9 cellular contexts compared by ENCODE assay signal in the genomic region with DNA sequence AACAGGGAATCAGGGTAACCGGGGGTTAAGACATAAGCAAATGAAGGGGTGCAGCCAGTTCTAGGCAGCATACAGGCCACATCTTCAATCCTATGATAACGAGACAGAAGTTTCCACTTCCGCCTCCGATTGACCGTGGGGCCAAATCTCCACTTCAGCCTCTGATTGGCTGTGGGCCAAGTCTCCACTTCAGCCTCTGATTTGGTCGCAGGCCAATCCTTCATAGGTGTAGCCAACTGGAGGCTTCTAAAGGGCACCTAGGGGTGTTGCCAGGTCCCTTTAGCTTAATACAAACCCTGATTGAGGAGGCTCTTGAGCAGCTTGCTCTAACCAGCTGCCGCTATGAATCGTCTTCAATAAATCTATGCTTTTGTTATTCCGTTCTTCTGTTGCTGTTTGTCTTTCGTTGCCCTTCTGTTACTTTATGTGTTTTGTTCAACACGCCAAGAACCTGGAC. TPM values are rescaled to one million over a fixed set of nuclear protein-coding genes. Genes with fewer than 3 reads are reported as not detected.
DNase-seq lines count a peak whose midpoint lies in the region; ATAC-seq and FAIRE-seq lines count a peak whose summit lies in the region.
"Had no signal": no experiment of that assay in that cellular context is flagged by ENCODE, and none has a peak within 500 bp of the region (broad histone marks: within the 10 kb centered on the region; RNA-seq: fewer than 3 reads in every experiment).

No MANE protein-coding gene starts in this region.

- no peak for ATAC-seq in HG03571 (IDR thresholded peaks at IDR 0.05; ENCODE audit: unreplicated experiment)
- no peak for ATAC-seq in HG03378 (IDR thresholded peaks at IDR 0.05; ENCODE audit: unreplicated experiment)

- H3K9ac ChIP-seq in HUES48 (ENCODE audit: low read depth, low read length) = peak overlapping the region; percentile 26; the same call in 1 of the 2 replicates

- H3K36me3 ChIP-seq in HUES48 (ENCODE audit: control insufficient read depth, insufficient read depth, low read length) (peaks cover 13% of the 10 kb centered on the region), SJCRH30 (peaks cover 8% of the 10 kb centered on the region)

- peak overlapping the region; percentile 46 for H3K4me3 ChIP-seq in HUES48 (ENCODE audit: low read depth, low read length)
- peak overlapping the region; percentile 47 for H3K4me3 ChIP-seq in SJCRH30

- FAIRE-seq in GM18507 (lab: Jason Lieb, UNC) (peak; percentile 33), urothelium cell line (lab: Jason Lieb, UNC) (no peak)

- no peak for DNase-seq in GM18507 (ENCODE audit: extremely low spot score, insufficient read length, low read depth)
- DNase-seq in SJCRH30 = peak; percentile 95 to 99
- DNase-seq in islet precursor cell = peak; percentile 93
- no peak for DNase-seq in urothelium cell line (ENCODE audit: low spot score)
- no peak for DNase-seq in NCI-H1048 (lab: John Stamatoyannopoulos, UW)

- H3K27ac ChIP-seq in HUES48 (ENCODE audit: low read depth, low read length) (peak overlapping the region; percentile 35), SJCRH30 (no peak overlapping the region)

- peaks cover 7% of the 10 kb centered on the region; the same call in 1 of the 2 replicates for H3K4me1 ChIP-seq in HUES48 (ENCODE audit: control insufficient read depth, insufficient read depth, low read length)
- peaks cover 9% of the 10 kb centered on the region; the same call in 1 of the 2 replicates for H3K4me1 ChIP-seq in SJCRH30

- H3K9me3 ChIP-seq in HUES48 (ENCODE audit: control insufficient read depth, insufficient read depth, low read length) (no peaks in the 10 kb centered on the region), SJCRH30 (replicated peaks) (no peaks in the 10 kb centered on the region)

- H3K27me3 ChIP-seq in HUES48 (ENCODE audit: control insufficient read depth, insufficient read depth, low read length) (no peaks in the 10 kb centered on the region), SJCRH30 (no peaks in the 10 kb centered on the region)

RNA-seq across cellular contexts. Expression of gene ERGIC3, which starts 2.1 kb away (rescaled TPM):
- total RNA-seq in SJCRH30 (2014; rRNA removed; shearing (Covaris generic)) = 244 and 261 TPM in 2 replicates

RNA-seq across cellular contexts. Expression of gene C20orf173, which starts 10.3 kb away (rescaled TPM):
- total RNA-seq in SJCRH30 (2014; rRNA removed; shearing (Covaris generic)) = not detected in 2 replicates
- total RNA-seq: HT1080 had no signal

Comparison
In these comparisons a context has a peak if more than half of its experiments do, and no peak if none do; other contexts are left out.
1. DNase-seq: peak in SJCRH30 (2 of 2) and islet precursor cell (single experiment); none in GM18507 (single experiment), urothelium cell line (single experiment) and NCI-H1048 (single experiment).